ENCODE assay signal across 1 cellular context in genomic region chr1:36154765-36155559, GRCh38.
TF ChIP-seq lines count a peak whose summit lies in the region.

No MANE protein-coding gene starts in this region.

TF ChIP-seq in K562, 482 proteins besides CTCF, POLR2A, EP300 and RAD21 (continued from another document):
- TF ChIP-seq ZNF277 (CRISPR knock-in tag; IDR thresholded peaks at IDR 0.05; ENCODE audit: borderline replicate concordance) (no peak), THAP12 (CRISPR knock-in tag; IDR thresholded peaks at IDR 0.05) (no peak), ZNF639 (CRISPR knock-in tag; conservative IDR thresholded peaks at IDR 0.05 in 1 of 2, IDR thresholded peaks at IDR 0.05 in 1 of 2) (0 out of 4 replicates have a peak, but pooled peaks of 1 of the 2 experiments have one; percentile 42), SMARCC2 (IDR thresholded peaks at IDR 0.05; ENCODE audit: low read depth) (no peak), BRF2 (IDR thresholded peaks at IDR 0.05; ENCODE audit: borderline replicate concordance, insufficient read depth, insufficient read length) (no peak)
TF ChIP-seq in K562: peak in this region for 17.
